In the genomic region with DNA sequence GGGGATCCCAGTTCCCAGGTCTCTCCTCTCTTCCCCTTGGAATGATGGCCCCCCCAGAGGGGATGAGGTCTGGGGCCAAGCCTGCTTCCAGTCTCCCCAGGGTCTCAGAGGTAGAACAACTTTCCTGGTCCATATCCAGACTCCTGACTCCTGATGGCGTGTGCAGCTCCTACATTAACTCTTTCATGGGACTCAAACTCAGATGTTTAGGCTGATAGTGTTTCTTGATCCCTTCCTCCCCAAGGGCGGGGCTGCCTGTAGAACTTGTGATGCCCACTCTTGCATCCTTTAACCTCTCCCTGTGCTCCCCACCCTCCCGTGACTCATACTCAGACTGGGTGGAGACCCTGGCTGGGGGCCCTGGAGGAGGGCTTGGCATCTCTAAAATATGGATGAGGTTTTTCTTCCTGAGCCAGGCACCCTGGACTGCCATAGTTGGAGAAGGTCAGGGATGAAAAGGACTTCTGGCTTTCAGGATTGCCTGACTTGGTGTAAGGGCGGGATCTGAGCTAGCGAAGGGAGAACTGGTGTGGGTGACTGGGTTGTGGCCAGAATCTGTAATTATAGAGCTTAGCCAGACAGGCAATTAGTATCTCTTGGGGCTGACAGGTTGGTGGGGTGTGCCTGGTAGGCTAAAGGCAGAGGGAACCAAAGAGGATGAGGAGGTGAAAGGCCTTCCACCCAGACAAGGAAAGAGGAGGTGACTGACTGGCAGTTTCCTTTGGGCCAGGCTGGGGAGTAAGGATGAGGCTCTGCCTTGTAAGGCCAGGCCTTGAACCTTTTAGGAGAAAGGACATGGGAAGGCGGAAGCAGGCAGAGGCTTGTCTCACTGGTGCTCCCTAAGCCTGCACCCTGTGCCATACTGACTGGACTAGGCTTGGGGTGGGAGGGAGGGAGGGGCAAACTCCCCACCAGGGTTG, we compare ENCODE assay signal across 8 cellular contexts. TPM values are rescaled to one million over a fixed set of nuclear protein-coding genes. Genes with fewer than 3 reads are reported as not detected.
DNase-seq lines count a peak whose midpoint lies in the region; ATAC-seq and TF ChIP-seq lines count a peak whose summit lies in the region.

No MANE protein-coding gene starts in this region.

- H3K27ac ChIP-seq in CD4-positive, alpha-beta memory T cell (ENCODE audit: low read depth, low read length) = peak overlapping the region; percentile 89
- H3K27ac ChIP-seq in upper lobe of left lung = peak overlapping the region; percentile 83 to 96 (median 94)

- BruUV-seq in MCF 10A (replicated peaks; lab: Mats Ljungman, UMichigan) = no TSS peak

- H3K9me3 Mint-ChIP-seq in CD4-positive, alpha-beta memory T cell = no peaks in the 10 kb centered on the region
- H3K9me3 Mint-ChIP-seq in MCF 10A (ENCODE audit: unreplicated experiment) = no peaks in the 10 kb centered on the region

- POLR2A ChIA-PET in CD4-positive, alpha-beta memory T cell (lab: Charles Lee; ENCODE audit: partially characterized antibody) = interaction anchor here (0.6 to 17.5 kb wide), 9 partner anchors 13 to 629 kb away, joined by 3 to 728 read pairs (median 3); partner anchors contain the start of genes HAX1, IL6R and PBXIP1
- POLR2A ChIA-PET in MCF 10A (lab: Yijun Ruan, JAX) = interaction anchor here (0.6 to 4.5 kb wide), 7 partner anchors 9 to 141 kb away, joined by 3 to 27 read pairs (median 4); partner anchors contain the start of gene IL6R

- H3K4me3 ChIP-seq in CD4-positive, alpha-beta memory T cell (ENCODE audit: low read length in 2 of 2) = peak overlapping the region; percentile 14 to 66
- peak overlapping the region; percentile 96 for H3K4me3 ChIP-seq in MG63
- H3K4me3 ChIP-seq in lower leg skin (ENCODE audit: low read depth, poor library complexity, severe bottlenecking) = no peak overlapping the region
- peak overlapping the region; percentile 70 to 92 (median 76) for H3K4me3 ChIP-seq in upper lobe of left lung

- peak overlapping the region; percentile 91 to 99 (median 98) for H3K4me3 Mint-ChIP-seq in CD4-positive, alpha-beta memory T cell
- H3K4me3 Mint-ChIP-seq in MCF 10A (ENCODE audit: unreplicated experiment) = peak overlapping the region; percentile 76

- H3K4me1 Mint-ChIP-seq in CD4-positive, alpha-beta memory T cell = peaks cover 35 to 68% (median 47%) of the 10 kb centered on the region in 4 donors
- H3K4me1 Mint-ChIP-seq in MCF 10A (ENCODE audit: insufficient read depth, unreplicated experiment) = peaks cover 25% of the 10 kb centered on the region

- H3K27me3 ChIP-seq in CD4-positive, alpha-beta memory T cell (ENCODE audit: insufficient read depth, low read length) = no peaks in the 10 kb centered on the region
- H3K27me3 ChIP-seq in MG63 = no peaks in the 10 kb centered on the region
- peaks cover 0 to 8% (median 2%) of the 10 kb centered on the region in 4 donors for H3K27me3 ChIP-seq in upper lobe of left lung

- peak in 1 of 5 donors; percentile 60 for DNase-seq in CD4-positive, alpha-beta memory T cell
- peak; percentile 97 for DNase-seq in MG63
- peak; percentile 47 for DNase-seq in MCF 10A (ENCODE audit: unreplicated experiment)
- DNase-seq in lower leg skin (ENCODE audit: low spot score in 2 of 2) = peak; percentile 84 to 97
- DNase-seq in upper lobe of left lung = no peak
- no peak for DNase-seq in mesenteric fat pad (ENCODE audit: low spot score)

- H3K9me3 ChIP-seq in CD4-positive, alpha-beta memory T cell (ENCODE audit: control insufficient read depth in 1 of 2, low read length in 2 of 2) = no peaks in the 10 kb centered on the region
- H3K9me3 ChIP-seq in MG63 (no peaks in the 10 kb centered on the region), upper lobe of left lung (no peaks in the 10 kb centered on the region)

- TF ChIP-seq EP300 in upper lobe of left lung (IDR thresholded peaks at IDR 0.05) = no peak

- CTCF ChIA-PET in CD4-positive, alpha-beta memory T cell (lab: Charles Lee; ENCODE audit: partially characterized antibody) = interaction anchor here (1.0 to 17.1 kb wide), 14 partner anchors 9 to 142 kb away, joined by 3 to 543 read pairs (median 6); partner anchors contain the start of genes IL6R and UBAP2L
- CTCF ChIA-PET in MCF 10A (lab: Yijun Ruan, JAX) = interaction anchor here (0.5 to 6.8 kb wide), 14 partner anchors 8 to 106 kb away, joined by 3 to 82 read pairs (median 3); partner anchors contain the start of gene HAX1

- H3K27me3 Mint-ChIP-seq in CD4-positive, alpha-beta memory T cell = no peaks in the 10 kb centered on the region
- H3K27me3 Mint-ChIP-seq in MCF 10A (ENCODE audit: insufficient read depth, unreplicated experiment) = no peaks in the 10 kb centered on the region

- 25 to 26% methylated on average over 6 of the region's 6 CpGs for WGBS in lower leg skin, 2 donors
- 55 to 60% methylated on average over 6 of the region's 6 CpGs for WGBS in upper lobe of left lung, 2 donors

- peaks cover 59% of the 10 kb centered on the region for H3K4me1 ChIP-seq in CD4-positive, alpha-beta memory T cell (ENCODE audit: insufficient read depth, low read length)
- peaks cover 36 to 59% (median 46%) of the 10 kb centered on the region in 4 donors for H3K4me1 ChIP-seq in upper lobe of left lung

- TF ChIP-seq CTCF in MCF 10A (IDR thresholded peaks at IDR 0.05; ENCODE audit: unreplicated experiment) = no peak
- no peak for TF ChIP-seq CTCF in lower leg skin (IDR thresholded peaks at IDR 0.05)
- TF ChIP-seq CTCF in upper lobe of left lung (IDR thresholded peaks at IDR 0.05) = peak in 1 of 6 experiments; percentile 1

- TF ChIP-seq POLR2A in lower leg skin (IDR thresholded peaks at IDR 0.05) (no peak), upper lobe of left lung (IDR thresholded peaks at IDR 0.05) (no peak)

- intact Hi-C loops in CD4-positive, alpha-beta memory T cell (cut with micrococcal nuclease) = loop anchor here (5.0 to 10.0 kb wide), 2 partner anchors 228 to 405 kb away; partner anchors contain the start of genes GATAD2B and UBE2Q1
- intact Hi-C loops in MCF 10A (cut with micrococcal nuclease) = loop anchor here (1.0 to 5.0 kb wide), 3 partner anchors 8 to 151 kb away; partner anchors contain the start of gene IL6R
- intact Hi-C loops in lower leg skin (cut with DNase I; ENCODE audit: low total_unique reads) = no loop called here

- H3K36me3 ChIP-seq in CD4-positive, alpha-beta memory T cell (ENCODE audit: insufficient read depth, low read length) = peaks cover 20% of the 10 kb centered on the region
- peaks cover 41% of the 10 kb centered on the region for H3K36me3 ChIP-seq in MG63
- peaks cover 0 to 20% (median 3%) of the 10 kb centered on the region in 4 donors for H3K36me3 ChIP-seq in upper lobe of left lung

- peak overlapping the region; percentile 86 to 98 (median 96) for H3K27ac Mint-ChIP-seq in CD4-positive, alpha-beta memory T cell
- H3K27ac Mint-ChIP-seq in MCF 10A (ENCODE audit: low read depth, unreplicated experiment) = peak overlapping the region; percentile 77

- H3K36me3 Mint-ChIP-seq in CD4-positive, alpha-beta memory T cell = peaks cover 19 to 40% of the 10 kb centered on the region in 2 donors
- peaks cover 18% of the 10 kb centered on the region for H3K36me3 Mint-ChIP-seq in MCF 10A (ENCODE audit: insufficient read depth, unreplicated experiment)

- peak in 1 of 2 donors; percentile 73 for ATAC-seq in upper lobe of left lung (ENCODE audit: low FRiP score in 2 of 2)
- no peak for ATAC-seq in HG02981 (IDR thresholded peaks at IDR 0.05; ENCODE audit: unreplicated experiment)
- ATAC-seq in GM21528 (IDR thresholded peaks at IDR 0.05; ENCODE audit: low FRiP score, unreplicated experiment) = no peak

RNA-seq across cellular contexts. Expression of gene ATP8B2, which starts 1.5 kb away (rescaled TPM):
- 100 to 1,000 TPM; 186 TPM for total RNA-seq in CD4-positive, alpha-beta memory T cell
- 10 to 100 TPM; 53.5 to 95.4 TPM for polyA plus RNA-seq in CD4-positive, alpha-beta memory T cell
- total RNA-seq in MG63 (2014; rRNA removed; shearing (Covaris generic); ENCODE audit: low replicate concordance) = 58.1 and 74.8 TPM in 2 replicates
- total RNA-seq in MCF 10A (2022) (27.1 and 66.3 TPM in 2 replicates), lower leg skin (10 to 100 TPM in 3 of 4 donors, 1 to 10 TPM in 1; 9.1 to 30.8 (median 19.6) TPM), upper lobe of left lung (10 to 100 TPM; 20.2 to 45.1 (median 37.4) TPM), mesenteric fat pad (38.7 TPM)

RNA-seq across cellular contexts. Expression of gene AQP10, which starts 5.9 kb away (rescaled TPM):
- not detected for total RNA-seq in CD4-positive, alpha-beta memory T cell
- not detected for polyA plus RNA-seq in CD4-positive, alpha-beta memory T cell
- total RNA-seq in MG63 (2014; rRNA removed; shearing (Covaris generic); ENCODE audit: low replicate concordance) = not detected in 2 replicates
- total RNA-seq in MCF 10A (2022) = not detected in 2 replicates
- not detected for total RNA-seq in lower leg skin
- total RNA-seq in upper lobe of left lung = 1 to 10 TPM in 2 of 6 donors, under 1 TPM in 4; 0.15 to 2.1 (median 0.45) TPM
- total RNA-seq in mesenteric fat pad = not detected

RNA-seq across cellular contexts. Expression of gene HAX1, which starts 54.4 kb away (rescaled TPM):
- 100 to 1,000 TPM; 110 to 121 TPM for total RNA-seq in CD4-positive, alpha-beta memory T cell
- 100 to 1,000 TPM; 167 to 259 TPM for polyA plus RNA-seq in CD4-positive, alpha-beta memory T cell
- total RNA-seq in MG63 (2014; rRNA removed; shearing (Covaris generic); ENCODE audit: low replicate concordance) = 212 and 243 TPM in 2 replicates
- 261 and 295 TPM in 2 replicates for total RNA-seq in MCF 10A (2022)
- 10 to 100 TPM; 52.7 to 83.4 (median 71.6) TPM for total RNA-seq in lower leg skin
- 10 to 100 TPM; 48.6 to 98.8 (median 79.7) TPM for total RNA-seq in upper lobe of left lung
- 81.6 TPM for total RNA-seq in mesenteric fat pad

Comparison
In these comparisons a context has a peak if more than half of its experiments do, and no peak if none do; other contexts are left out.
1. DNase-seq: peak in MG63 (single experiment), MCF 10A (single experiment) and lower leg skin (2 of 2); none in upper lobe of left lung (0 of 2) and mesenteric fat pad (single experiment).